In genomic region chr2:178700922-178701342, GRCh38 we compare ENCODE assay signal across 8 cellular contexts.
DNase-seq lines count a peak whose midpoint lies in the region; ATAC-seq and TF ChIP-seq lines count a peak whose summit lies in the region.

No MANE protein-coding gene starts in this region.

- H3K27ac ChIP-seq in PC-9: no peak overlapping the region
- no peak overlapping the region for H3K27ac ChIP-seq in fibroblast of lung (ENCODE audit: insufficient read depth, low read length)
- H3K27ac ChIP-seq in thyroid gland: no peak overlapping the region

- peak overlapping the region; percentile 2 for H3K4me3 Mint-ChIP-seq in Caco-2 (ENCODE audit: unreplicated experiment)

- intact Hi-C loops in Caco-2 (cut with micrococcal nuclease; ENCODE audit: unreplicated experiment) (no loop called here), PC-9 (cut with micrococcal nuclease; ENCODE audit: unreplicated experiment) (loop anchor here (1.0 kb wide), 1 partner anchor 589 kb away; the partner anchor contains the start of gene RBM45), thyroid gland (cut with DNase I) (no loop called here)

- no peak overlapping the region for H3K4me3 ChIP-seq in Caco-2 (ENCODE audit: low read depth, low read length)
- no peak overlapping the region for H3K4me3 ChIP-seq in PC-9
- H3K4me3 ChIP-seq in fibroblast of lung (replicated peaks in 1 of 4; ENCODE audit: control extremely low read depth in 1 of 4, insufficient read depth in 1 of 4, low read depth in 3 of 4, low read length in 4 of 4): no peak overlapping the region
- no peak overlapping the region for H3K4me3 ChIP-seq in thyroid gland (replicated peaks in 1 of 3)

- no peaks in the 10 kb centered on the region for H3K27me3 Mint-ChIP-seq in Caco-2 (ENCODE audit: insufficient read depth, unreplicated experiment)

- WGBS in thyroid gland, 2 donors: 62 to 67% methylated on average over 9 of the region's 9 CpGs

- TF ChIP-seq CTCF in Caco-2 (IDR thresholded peaks at IDR 0.05; ENCODE audit: insufficient read depth in 1 of 2, low read depth in 1 of 2, low read length in 1 of 2, severe bottlenecking in 1 of 2, unreplicated experiment in 1 of 2): peak; percentile 87 to 90
- peak; percentile 100 for TF ChIP-seq CTCF in PC-9 (conservative IDR thresholded peaks at IDR 0.05)
- peak; percentile 94 to 97 for TF ChIP-seq CTCF in fibroblast of lung (conservative IDR thresholded peaks at IDR 0.05 in 1 of 2, IDR thresholded peaks at IDR 0.05 in 1 of 2; ENCODE audit: low read depth in 1 of 2, low read length in 2 of 2)
- TF ChIP-seq CTCF in thyroid gland (IDR thresholded peaks at IDR 0.05): peak; percentile 24 to 61 (median 36)

- H3F3A ChIP-seq in PC-9 (ENCODE audit: insufficient read depth, low read depth): no peaks in the 10 kb centered on the region

- H3K36me3 ChIP-seq in Caco-2 (ENCODE audit: control insufficient read depth, insufficient read depth, low read length) (no peaks in the 10 kb centered on the region), PC-9 (ENCODE audit: low read depth) (no peaks in the 10 kb centered on the region), fibroblast of lung (ENCODE audit: control insufficient read depth, insufficient read depth, low read length) (no peaks in the 10 kb centered on the region), thyroid gland (no peaks in the 10 kb centered on the region)

- TF ChIP-seq POLR2A in thyroid gland (IDR thresholded peaks at IDR 0.05): no peak

- no peak overlapping the region for H3K9ac ChIP-seq in fibroblast of lung (ENCODE audit: insufficient read depth, low read length)

- peak in 1 of 2 experiments; percentile 11 for DNase-seq in Caco-2
- peak; percentile 3 for DNase-seq in GM19240 (ENCODE audit: insufficient read length, low spot score)
- no peak for DNase-seq in PC-9
- DNase-seq in fibroblast of lung (ENCODE audit: low read depth in 2 of 2): peak; percentile 14 to 46
- DNase-seq in thyroid gland: no peak
- no peak for DNase-seq in activated CD4-positive, alpha-beta T cell treated with anti-CD3 and anti-CD28 coated beads for 1 hour
- DNase-seq in NCI-H2081 treated with DMSO at 0.1 percent for 48 hours (lab: John Stamatoyannopoulos, UW): no peak

- H3K9me3 ChIP-seq in Caco-2 (no peaks in the 10 kb centered on the region), PC-9 (ENCODE audit: insufficient read depth, low read depth) (no peaks in the 10 kb centered on the region), fibroblast of lung (ENCODE audit: control insufficient read depth, insufficient read depth, low read depth, low read length) (no peaks in the 10 kb centered on the region), thyroid gland (no peaks in the 10 kb centered on the region)

- no peaks in the 10 kb centered on the region for H3K9me2 ChIP-seq in PC-9 (ENCODE audit: insufficient read depth)

- H3K36me3 Mint-ChIP-seq in Caco-2 (ENCODE audit: insufficient read depth, unreplicated experiment): peaks cover 6% of the 10 kb centered on the region

- BruUV-seq in Caco-2 (replicated peaks; lab: Mats Ljungman, UMichigan) (no TSS peak), PC-9 (replicated peaks; lab: Mats Ljungman, UMichigan) (no TSS peak)

- no peaks in the 10 kb centered on the region for H3K27me3 ChIP-seq in Caco-2 (replicated peaks; ENCODE audit: control insufficient read depth, insufficient read depth, low read length)
- no peaks in the 10 kb centered on the region for H3K27me3 ChIP-seq in PC-9 (ENCODE audit: insufficient read depth, low read depth)
- H3K27me3 ChIP-seq in fibroblast of lung (ENCODE audit: control insufficient read depth, insufficient read depth, low read length): no peaks in the 10 kb centered on the region
- H3K27me3 ChIP-seq in thyroid gland: no peaks in the 10 kb centered on the region

- H3K27ac Mint-ChIP-seq in Caco-2 (ENCODE audit: unreplicated experiment): no peak overlapping the region

- ATAC-seq in HG03460 (IDR thresholded peaks at IDR 0.05; ENCODE audit: unreplicated experiment): no peak

- peaks cover 6% of the 10 kb centered on the region for H3K4me1 Mint-ChIP-seq in Caco-2 (ENCODE audit: low read depth, unreplicated experiment)

- CTCF ChIA-PET in Caco-2 (lab: Charles Lee): interaction anchor here (0.5 to 1.2 kb wide), 5 partner anchors 18 to 1800 kb away, joined by 3 to 4 read pairs (median 3); no protein-coding TSS in a partner anchor
- CTCF ChIA-PET in PC-9 (lab: Charles Lee): interaction anchor here (0.5 to 0.9 kb wide), 8 partner anchors 10 to 1374 kb away, joined by 3 to 17 read pairs (median 3); no protein-coding TSS in a partner anchor

- POLR2A ChIA-PET in Caco-2 (lab: Charles Lee) (no interaction called here), PC-9 (lab: Charles Lee; ENCODE audit: unreplicated experiment) (no interaction called here)

- H3K79me2 ChIP-seq in PC-9 (ENCODE audit: low read depth) (no peaks in the 10 kb centered on the region), fibroblast of lung (ENCODE audit: control insufficient read depth, insufficient read depth, low read length) (no peaks in the 10 kb centered on the region)

- 0 out of 2 replicates have a peak overlapping the region, but pooled peaks have one; percentile 3 for H2AFZ ChIP-seq in PC-9
- no peak overlapping the region for H2AFZ ChIP-seq in fibroblast of lung (ENCODE audit: low read length)

- H3K9me3 Mint-ChIP-seq in Caco-2 (ENCODE audit: unreplicated experiment): no peaks in the 10 kb centered on the region

- H3K4me1 ChIP-seq in Caco-2 (no peaks in the 10 kb centered on the region), PC-9 (replicated peaks; ENCODE audit: insufficient read depth) (no peaks in the 10 kb centered on the region), fibroblast of lung (ENCODE audit: control insufficient read depth, extremely low read depth, insufficient read depth, low read length) (no peaks in the 10 kb centered on the region), thyroid gland (no peaks in the 10 kb centered on the region)

- H3K4me2 ChIP-seq in PC-9 (peak overlapping the region; percentile 43), fibroblast of lung (ENCODE audit: extremely low read depth, insufficient read depth, low read length) (no peak overlapping the region)

- no peaks in the 10 kb centered on the region for H4K20me1 ChIP-seq in PC-9 (ENCODE audit: insufficient read depth)
- H4K20me1 ChIP-seq in fibroblast of lung (ENCODE audit: control insufficient read depth, extremely low read depth, insufficient read depth, low read length): no peaks in the 10 kb centered on the region

Comparison
In these comparisons a context has a peak if more than half of its experiments do, and no peak if none do; other contexts are left out.
1. DNase-seq: peak in GM19240 (single experiment) and fibroblast of lung (2 of 2); none in PC-9 (0 of 2), thyroid gland (0 of 2), activated CD4-positive, alpha-beta T cell treated with anti-CD3 and anti-CD28 coated beads for 1 hour (single experiment) and NCI-H2081 treated with DMSO at 0.1 percent for 48 hours (single experiment).
2. CTCF ChIP-seq: peak in every context shown above with its lines; median percentile 100 in PC-9; 96 in fibroblast of lung; 88 in Caco-2; 36 in thyroid gland.